In the genomic region with DNA sequence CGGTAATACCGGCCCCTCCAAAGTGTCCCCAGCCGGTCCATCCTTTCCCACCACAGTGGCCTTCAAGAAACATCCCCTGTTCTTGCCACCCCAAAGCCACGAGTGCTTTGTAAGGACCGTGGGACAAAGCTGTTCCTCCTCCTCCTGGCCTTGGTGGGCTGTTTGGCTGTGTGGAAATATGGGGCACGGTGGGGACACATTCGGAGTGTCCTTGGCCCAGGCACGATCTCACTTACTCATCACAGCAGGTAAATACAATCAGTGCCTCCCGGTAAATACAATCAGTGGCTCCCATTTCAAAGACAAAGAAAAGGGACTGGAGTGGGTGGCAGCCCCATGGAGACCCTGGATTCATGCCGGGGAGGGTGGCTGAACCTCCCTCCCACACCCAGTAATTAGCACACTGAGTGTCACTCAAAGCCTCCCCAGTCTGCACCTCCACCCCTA, we compare ENCODE assay signal across 1 cellular context.
TF ChIP-seq lines count a peak whose summit lies in the region.

No MANE protein-coding gene starts in this region.

TF ChIP-seq in HepG2, 621 proteins besides CTCF, POLR2A, EP300 and RAD21 (continued from another document):
- TF ChIP-seq, protein P1, sequence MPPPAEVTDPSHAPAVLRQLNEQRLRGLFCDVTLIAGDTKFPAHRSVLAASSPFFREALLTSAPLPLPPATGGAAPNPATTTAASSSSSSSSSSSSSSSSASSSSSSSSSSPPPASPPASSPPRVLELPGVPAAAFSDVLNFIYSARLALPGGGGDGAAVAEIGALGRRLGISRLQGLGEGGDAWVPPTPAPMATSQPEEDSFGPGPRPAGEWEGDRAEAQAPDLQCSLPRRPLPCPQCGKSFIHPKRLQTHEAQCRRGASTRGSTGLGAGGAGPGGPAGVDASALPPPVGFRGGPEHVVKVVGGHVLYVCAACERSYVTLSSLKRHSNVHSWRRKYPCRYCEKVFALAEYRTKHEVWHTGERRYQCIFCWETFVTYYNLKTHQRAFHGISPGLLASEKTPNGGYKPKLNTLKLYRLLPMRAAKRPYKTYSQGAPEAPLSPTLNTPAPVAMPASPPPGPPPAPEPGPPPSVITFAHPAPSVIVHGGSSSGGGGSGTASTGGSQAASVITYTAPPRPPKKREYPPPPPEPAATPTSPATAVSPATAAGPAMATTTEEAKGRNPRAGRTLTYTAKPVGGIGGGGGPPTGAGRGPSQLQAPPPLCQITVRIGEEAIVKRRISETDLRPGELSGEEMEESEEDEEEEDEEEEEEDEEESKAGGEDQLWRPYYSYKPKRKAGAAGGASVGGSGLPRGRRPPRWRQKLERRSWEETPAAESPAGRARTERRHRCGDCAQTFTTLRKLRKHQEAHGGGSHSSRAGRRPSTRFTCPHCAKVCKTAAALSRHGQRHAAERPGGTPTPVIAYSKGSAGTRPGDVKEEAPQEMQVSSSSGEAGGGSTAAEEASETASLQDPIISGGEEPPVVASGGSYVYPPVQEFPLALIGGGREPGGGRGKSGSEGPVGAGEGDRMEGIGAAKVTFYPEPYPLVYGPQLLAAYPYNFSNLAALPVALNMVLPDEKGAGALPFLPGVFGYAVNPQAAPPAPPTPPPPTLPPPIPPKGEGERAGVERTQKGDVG (CRISPR knock-in tag; IDR thresholded peaks at IDR 0.05; ENCODE audit: borderline replicate concordance): no peak
